1 cellular context compared by ENCODE assay signal in the genomic region with DNA sequence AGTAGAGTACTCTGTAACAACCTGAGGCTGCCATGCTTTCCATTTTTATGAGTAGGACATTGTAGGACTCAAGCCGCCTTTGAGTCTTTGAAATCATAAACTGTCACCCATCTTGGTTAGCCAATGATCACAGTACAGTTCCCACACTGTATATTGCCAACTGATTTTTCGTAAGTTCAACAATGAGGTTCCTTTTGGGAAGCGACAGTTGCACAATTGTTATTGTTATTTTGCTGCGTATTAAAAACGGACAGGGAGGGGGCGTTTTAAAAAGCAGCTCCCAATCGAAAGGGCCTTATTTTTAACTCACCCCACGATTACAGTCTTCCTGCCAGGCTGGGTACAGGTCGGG.
TF ChIP-seq lines count a peak whose summit lies in the region.

No MANE protein-coding gene starts in this region.

TF ChIP-seq in HCT116, 20 proteins besides CTCF, POLR2A, EP300 and RAD21 (continued from another document):
- no peak for TF ChIP-seq ZFX (IDR thresholded peaks at IDR 0.05)
- TF ChIP-seq EZH2phosphoT487 (IDR thresholded peaks at IDR 0.05; ENCODE audit: borderline replicate concordance) = no peak
- no peak for TF ChIP-seq EGR1 (IDR thresholded peaks at IDR 0.05; ENCODE audit: low read depth)
- no peak for TF ChIP-seq SRF (IDR thresholded peaks at IDR 0.05; ENCODE audit: low read depth)
- no peak for TF ChIP-seq CBX3 (IDR thresholded peaks at IDR 0.05; ENCODE audit: low read depth)
- no peak for TF ChIP-seq SP1 (IDR thresholded peaks at IDR 0.05; ENCODE audit: low read depth)
- TF ChIP-seq CEBPB (IDR thresholded peaks at IDR 0.05; ENCODE audit: low read depth) = no peak
- no peak for TF ChIP-seq FOSL1 (IDR thresholded peaks at IDR 0.05; ENCODE audit: low read depth)
- TF ChIP-seq POLR2AphosphoS5 (IDR thresholded peaks at IDR 0.05; ENCODE audit: low read depth, low read length) = no peak
